Comparison of ENCODE assay signal across 12 cellular contexts in the genomic region with DNA sequence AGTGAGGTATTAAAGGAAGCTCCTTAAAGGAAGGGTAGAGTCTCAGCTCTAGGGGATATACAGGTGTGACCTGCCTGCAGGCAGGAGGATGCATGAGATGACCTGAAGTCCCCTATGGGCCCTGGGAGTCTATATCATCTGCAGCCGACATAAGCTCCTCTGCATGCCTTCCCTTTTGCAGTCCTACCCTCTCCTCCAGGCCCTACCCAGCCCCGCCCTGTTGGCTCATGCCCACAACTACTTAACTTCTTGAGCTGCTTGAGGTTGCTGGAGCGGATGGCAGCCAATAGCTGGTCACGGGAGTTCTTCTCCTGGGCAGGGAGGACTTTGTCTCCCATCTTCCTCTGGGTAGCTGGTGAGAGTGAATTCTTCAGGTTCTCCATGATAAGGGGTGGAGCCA. TPM values are rescaled to one million over a fixed set of nuclear protein-coding genes. Genes with fewer than 3 reads are reported as not detected.
"Had no signal": no experiment of that assay in that cellular context is flagged by ENCODE, and none has a peak within 500 bp of the region (broad histone marks: within the 10 kb centered on the region; RNA-seq: fewer than 3 reads in every experiment).

No MANE protein-coding gene starts in this region.

- H3K4me2 ChIP-seq: hepatocyte had no signal

- H3K9me3 ChIP-seq: right lobe of liver, SJSA1, suprapubic skin had no signal

- H2AFZ ChIP-seq: hepatocyte had no signal

- ATAC-seq: activated CD4-positive, CD25-positive, alpha-beta regulatory T cell treated with anti-CD3 and anti-CD28 coated beads, Interleukin-2, amount 50 U/mL, for 24 hours; naive thymus-derived CD8-positive, alpha-beta T cell had no signal

- H3K4me3 ChIP-seq: hepatocyte, right lobe of liver, SJSA1, suprapubic skin had no signal

- DNase-seq: activated gamma-delta T cell; activated naive CD8-positive, alpha-beta T cell treated with anti-CD3 and anti-CD28 coated beads for 36 hours; midbrain; naive thymus-derived CD8-positive, alpha-beta T cell; right lobe of liver; stimulated activated CD4-positive, alpha-beta T cell treated with anti-CD3 and anti-CD28 coated beads, Interleukin-12 subunit alpha, Interleukin-12 subunit beta, amount 100 ng/mL, for 4 hours; stimulated activated naive CD4-positive, alpha-beta T cell; SW 1271 had no signal

- H3K27ac ChIP-seq: hepatocyte, right lobe of liver, SJSA1, suprapubic skin had no signal

- H3K79me2 ChIP-seq: hepatocyte had no signal

- H3K36me3 ChIP-seq: right lobe of liver, SJSA1, suprapubic skin had no signal

- H3K27me3 ChIP-seq: hepatocyte, right lobe of liver, SJSA1, suprapubic skin had no signal

RNA-seq across cellular contexts. Expression of gene SHISA4, which starts 10.3 kb away (rescaled TPM):
- total RNA-seq: activated naive CD8-positive, alpha-beta T cell treated with anti-CD3 and anti-CD28 coated beads for 36 hours had no signal
- polyA plus RNA-seq: naive thymus-derived CD8-positive, alpha-beta T cell had no signal

RNA-seq across cellular contexts. Expression of gene LMOD1, which starts 47.4 kb away (rescaled TPM):
- total RNA-seq: activated naive CD8-positive, alpha-beta T cell treated with anti-CD3 and anti-CD28 coated beads for 36 hours; naive thymus-derived CD8-positive, alpha-beta T cell had no signal
- polyA plus RNA-seq: naive thymus-derived CD8-positive, alpha-beta T cell had no signal
